In the genomic region with DNA sequence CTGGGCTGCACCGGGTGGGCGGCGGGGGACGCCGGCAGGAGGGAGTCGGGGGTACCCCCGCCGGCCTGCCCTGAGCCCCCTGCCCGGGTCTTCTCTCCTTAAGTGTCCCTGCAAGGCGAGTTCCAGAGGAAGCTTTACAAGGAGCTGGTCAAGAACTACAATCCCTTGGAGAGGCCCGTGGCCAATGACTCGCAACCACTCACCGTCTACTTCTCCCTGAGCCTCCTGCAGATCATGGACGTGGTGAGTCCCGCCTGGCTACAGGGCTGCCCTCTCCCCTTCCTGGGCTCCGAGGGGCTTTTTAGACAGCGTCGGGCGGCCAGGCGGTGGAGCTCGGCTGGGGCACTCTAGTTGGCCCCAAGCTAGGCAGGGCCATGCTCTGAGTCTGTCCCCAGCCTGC, we compare ENCODE assay signal across 8 cellular contexts. TPM values are rescaled to one million over a fixed set of nuclear protein-coding genes. Genes with fewer than 3 reads are reported as not detected.
A peak's percentile ranks its signal among the peaks of the same experiment; 100 is the strongest.
DNase-seq lines count a peak whose midpoint lies in the region; ATAC-seq, FAIRE-seq and TF ChIP-seq lines count a peak whose summit lies in the region.

No MANE protein-coding gene starts in this region.

- no peak for TF ChIP-seq CTCF in HepG2 (CRISPR knock-in tag; IDR thresholded peaks at IDR 0.05)
- TF ChIP-seq CTCF in tibial nerve (IDR thresholded peaks at IDR 0.05): no peak
- no peak for TF ChIP-seq CTCF in GM10266 (IDR thresholded peaks at IDR 0.05; ENCODE audit: control insufficient read depth, insufficient read depth, low read depth, missing control alignments)

- H3K4me2 ChIP-seq in HepG2 (ENCODE audit: low read depth, low read length): peak overlapping the region; percentile 63

- peak; percentile 62 for DNase-seq in NCI-H82 (lab: John Stamatoyannopoulos, UW)
- no peak for DNase-seq in NCI-H82 treated with DMSO at 0.1 percent for 48 hours (lab: John Stamatoyannopoulos, UW; ENCODE audit: unreplicated experiment)
- peak; percentile 32 for DNase-seq in astrocyte of the hippocampus (ENCODE audit: low read depth, low spot score)
- no peak for DNase-seq in HepG2 (ENCODE audit: low spot score)
- no peak for DNase-seq in tibial nerve (ENCODE audit: low spot score in 2 of 2)
- no peak for DNase-seq in DMS153 treated with DMSO at 0.1 percent for 48 hours (lab: John Stamatoyannopoulos, UW; ENCODE audit: unreplicated experiment)
- DNase-seq in GM10266 (ENCODE audit: extremely low spot score): no peak

- in situ Hi-C loops in HepG2 (cut with HindIII; ENCODE audit: extremely low pct_ligation_motif_present, low pct_unique_long_range_greater_than_20kb): no loop called here

- no peaks in the 10 kb centered on the region for H3K79me2 ChIP-seq in HepG2 (ENCODE audit: insufficient read depth, low read length)

- POLR2A ChIA-PET in HepG2 (lab: Yijun Ruan, JAX): no interaction called here

- TF ChIP-seq RAD21 in HepG2 (CRISPR knock-in tag; IDR thresholded peaks at IDR 0.05): no peak

- H3K27me3 ChIP-seq in HepG2 (ENCODE audit: control insufficient read depth in 1 of 2, insufficient read depth in 2 of 2, low read length in 2 of 2): peaks cover 0 to 36% of the 10 kb centered on the region in 2 experiments; a peak in 3 of 5 replicates
- H3K27me3 ChIP-seq in tibial nerve: peaks cover 0 to 40% of the 10 kb centered on the region in 2 donors

- BruUV-seq in HepG2 (replicated peaks; lab: Mats Ljungman, UMichigan): no TSS peak

- no peak overlapping the region for H2AFZ ChIP-seq in HepG2 (ENCODE audit: low read length)

- no peak overlapping the region for H3K27ac ChIP-seq in HepG2 (ENCODE audit: extremely low read length, insufficient read depth, low read length)
- peak overlapping the region in 1 of 4 donors; percentile 26 for H3K27ac ChIP-seq in tibial nerve

- ATAC-seq in HepG2 (peak; percentile 16), HG03095 (IDR thresholded peaks at IDR 0.05; ENCODE audit: unreplicated experiment) (no peak)

- H3K9ac ChIP-seq in HepG2 (ENCODE audit: insufficient read depth, low read depth, low read length): no peak overlapping the region

- H3K4me1 ChIP-seq in HepG2 (ENCODE audit: insufficient read depth, low read length) (peaks cover 11% of the 10 kb centered on the region), tibial nerve (peaks cover 0 to 18% (median 0%) of the 10 kb centered on the region in 4 donors)

- FAIRE-seq in HepG2 (lab: Jason Lieb, UNC): no peak

- CTCF ChIA-PET in HepG2 (lab: Yijun Ruan, JAX; ENCODE audit: low intra/inter-chr PET ratio, low total read pairs): no interaction called here

- no peak for TF ChIP-seq POLR2A in HepG2 (IDR thresholded peaks at IDR 0.05; ENCODE audit: insufficient read depth in 1 of 2, low read depth in 2 of 2, low read length in 2 of 2)
- TF ChIP-seq POLR2A in tibial nerve (IDR thresholded peaks at IDR 0.05): no peak

- TF ChIP-seq EP300 in HepG2 (IDR thresholded peaks at IDR 0.05; ENCODE audit: low read depth in 2 of 2, low read length in 2 of 2) (no peak), HepG2 (CRISPR knock-in tag; IDR thresholded peaks at IDR 0.05; ENCODE audit: borderline replicate concordance) (no peak), tibial nerve (IDR thresholded peaks at IDR 0.05) (no peak)

- intact Hi-C loops in HepG2 (cut with micrococcal nuclease; ENCODE audit: unreplicated experiment): no loop called here

- H3K4me3 ChIP-seq in HepG2 (replicated peaks in 1 of 3; ENCODE audit: insufficient read depth in 1 of 3, low read depth in 2 of 3, low read length in 3 of 3): peak overlapping the region; percentile 40 to 61 (median 55); a peak in 4 of 6 replicates
- peak overlapping the region; percentile 28 to 53 (median 36) for H3K4me3 ChIP-seq in tibial nerve

- 16% methylated on average over 5 of the region's 21 CpGs for whole genome bisulfite sequencing in HepG2 (ENCODE audit: low lambda C conversion rate)
- 1 to 11% methylated on average over 8 to 12 of the region's 21 CpGs for WGBS in tibial nerve, 2 donors

- H3K36me3 ChIP-seq in HepG2 (replicated peaks in 1 of 2; ENCODE audit: control insufficient read depth in 1 of 2, insufficient read depth in 2 of 2, low read length in 2 of 2) (no peaks in the 10 kb centered on the region), tibial nerve (no peaks in the 10 kb centered on the region)

- H4K20me1 ChIP-seq in HepG2 (ENCODE audit: insufficient read depth, low read length): no peaks in the 10 kb centered on the region

- no peaks in the 10 kb centered on the region for H3K9me3 ChIP-seq in HepG2 (ENCODE audit: low read length)
- H3K9me3 ChIP-seq in tibial nerve: no peaks in the 10 kb centered on the region

TF ChIP-seq in HepG2, 621 proteins besides CTCF, POLR2A, EP300 and RAD21:
- TF ChIP-seq PHF8 (CRISPR knock-in tag; IDR thresholded peaks at IDR 0.05): no peak
- no peak for TF ChIP-seq REPIN1 (CRISPR knock-in tag; IDR thresholded peaks at IDR 0.05; ENCODE audit: borderline replicate concordance, low read depth)
- no peak for TF ChIP-seq ZNF484 (CRISPR knock-in tag; IDR thresholded peaks at IDR 0.05; ENCODE audit: borderline replicate concordance, low read depth)
- TF ChIP-seq, protein P1, sequence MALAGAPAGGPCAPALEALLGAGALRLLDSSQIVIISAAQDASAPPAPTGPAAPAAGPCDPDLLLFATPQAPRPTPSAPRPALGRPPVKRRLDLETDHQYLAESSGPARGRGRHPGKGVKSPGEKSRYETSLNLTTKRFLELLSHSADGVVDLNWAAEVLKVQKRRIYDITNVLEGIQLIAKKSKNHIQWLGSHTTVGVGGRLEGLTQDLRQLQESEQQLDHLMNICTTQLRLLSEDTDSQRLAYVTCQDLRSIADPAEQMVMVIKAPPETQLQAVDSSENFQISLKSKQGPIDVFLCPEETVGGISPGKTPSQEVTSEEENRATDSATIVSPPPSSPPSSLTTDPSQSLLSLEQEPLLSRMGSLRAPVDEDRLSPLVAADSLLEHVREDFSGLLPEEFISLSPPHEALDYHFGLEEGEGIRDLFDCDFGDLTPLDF (CRISPR knock-in tag; IDR thresholded peaks at IDR 0.05): no peak
- TF ChIP-seq MIER2 (CRISPR knock-in tag; IDR thresholded peaks at IDR 0.05): no peak

RNA-seq across cellular contexts. Expression of gene CHRNA7, which starts 0.5 kb away (rescaled TPM):
- 1.3 and 1.4 TPM in 2 replicates for total RNA-seq in HepG2 (2016; rRNA removed; fragmentation: Illumina TruSeq; extraction: Trizol)
- 0.26 and 0.40 TPM in 2 replicates for total RNA-seq in HepG2 (2016; cell fraction: cytosol; rRNA removed; fragmentation: Illumina TruSeq; extraction: Trizol; ENCODE audit: low read depth)
- 0.98 and 1.3 TPM in 2 replicates for total RNA-seq in HepG2 (2016; cell fraction: insoluble cytoplasmic fraction; rRNA removed; fragmentation: Illumina TruSeq; extraction: Trizol)
- total RNA-seq in HepG2 (2016; cell fraction: membrane; rRNA removed; fragmentation: Illumina TruSeq; extraction: Trizol): 1.1 TPM in 2 replicates
- 1.7 and 3.3 TPM in 2 replicates for total RNA-seq in HepG2 (2016; cell fraction: nucleus; rRNA removed; fragmentation: Illumina TruSeq; extraction: Trizol)
- 1.4 and 1.8 TPM in 2 replicates for polyA plus RNA-seq in HepG2 (2011; rRNA removed)
- 1.5 and 1.6 TPM in 2 replicates for polyA plus RNA-seq in HepG2 (2011; cell fraction: cytosol; rRNA removed)
- polyA plus RNA-seq in HepG2 (2011; cell fraction: nucleus; rRNA removed): 2.7 and 3.3 TPM in 2 replicates
- polyA plus RNA-seq in HepG2 (2012): 2.4 and 2.8 TPM in 2 replicates
- 0.25 and 0.31 TPM in 2 replicates for polyA plus RNA-seq in HepG2 (2016; cell fraction: cytosol; fragmentation: Illumina TruSeq; extraction: Trizol; ENCODE audit: low read depth)
- polyA plus RNA-seq in HepG2 (2016; cell fraction: insoluble cytoplasmic fraction; fragmentation: Illumina TruSeq; extraction: Trizol; ENCODE audit: low read depth): 0.92 and 1.1 TPM in 2 replicates
- polyA plus RNA-seq in HepG2 (2016; cell fraction: membrane; fragmentation: Illumina TruSeq; extraction: Trizol; ENCODE audit: low read depth): 0.74 and 0.96 TPM in 2 replicates
- polyA plus RNA-seq in HepG2 (2016; cell fraction: nucleus; fragmentation: Illumina TruSeq; extraction: Trizol; ENCODE audit: insufficient read depth, low read depth): 2.1 and 2.2 TPM in 2 replicates
- polyA minus RNA-seq in HepG2 (2011; rRNA and poly(A)+ RNA removed; ENCODE audit: low replicate concordance): 1.5 and 3.8 TPM in 2 replicates
- 0.79 and 0.89 TPM in 2 replicates for polyA minus RNA-seq in HepG2 (2011; cell fraction: cytosol; rRNA and poly(A)+ RNA removed)
- polyA minus RNA-seq in HepG2 (2011; cell fraction: nucleus; rRNA and poly(A)+ RNA removed): 2.7 and 3.2 TPM in 2 replicates
- 1 to 10 TPM in 3 of 4 donors, under 1 TPM in 1; 0.20 to 6.3 (median 1.3) TPM for total RNA-seq in tibial nerve

Comparison
In these comparisons a context has a peak if more than half of its experiments do, and no peak if none do; other contexts are left out.
1. DNase-seq: peak in NCI-H82 (single experiment) and astrocyte of the hippocampus (single experiment); none in NCI-H82 treated with DMSO at 0.1 percent for 48 hours (single experiment), HepG2 (single experiment), tibial nerve (0 of 2), DMS153 treated with DMSO at 0.1 percent for 48 hours (single experiment) and GM10266 (single experiment).